ENCODE assay signal across 26 cellular contexts in the genomic region with DNA sequence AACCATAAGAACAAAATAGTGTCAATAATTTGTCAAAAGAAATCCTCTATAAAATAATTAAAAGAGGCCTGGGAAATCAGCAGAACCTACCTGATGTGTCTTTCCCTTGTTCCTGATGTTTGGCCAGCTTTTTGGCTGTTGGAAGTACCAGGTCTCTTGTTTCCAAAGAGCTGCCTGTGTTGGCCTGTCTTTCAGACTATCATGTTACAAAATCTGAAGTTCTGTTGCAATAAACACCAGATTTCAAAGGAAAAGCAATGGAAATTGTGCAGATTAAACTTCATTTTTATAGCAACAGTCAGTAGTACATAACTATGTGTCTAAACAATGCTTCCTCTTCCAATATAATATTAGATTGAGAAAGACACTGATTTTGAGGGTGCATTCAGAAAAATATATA.
"Had no signal": no experiment of that assay in that cellular context is flagged by ENCODE, and none has a peak within 500 bp of the region (broad histone marks: within the 10 kb centered on the region; RNA-seq: fewer than 3 reads in every experiment).

No MANE protein-coding gene starts in this region.

- H3K36me3 ChIP-seq: breast epithelium, esophagus squamous epithelium, gastroesophageal sphincter, heart left ventricle, left lung, suprapubic skin, transverse colon, uterus had no signal

- H3K27me3 Mint-ChIP-seq: activated CD4-positive, alpha-beta T cell treated with anti-CD3 and anti-CD28 coated beads, Interleukin-2, amount 10 ng/mL, durations not matched to agents 24 days and 14 days; activated naive CD8-positive, alpha-beta T cell treated with anti-CD3 and anti-CD28 coated beads, Interleukin-2, amount 10 ng/mL, durations not matched to agents 7 days and 5 days; activated T-cell treated with anti-CD3 and anti-CD28 coated beads, Interleukin-2, amount 50 U/mL, for 24 hours; dendritic cell treated with granulocyte-macrophage colony-stimulating factor and Interleukin-4, amounts not matched to agents 40 ng/mL and 50 ng/mL, for 4 days; progenitor cell of endocrine pancreas; stimulated activated naive CD8-positive, alpha-beta T cell treated with anti-CD3 and anti-CD28 coated beads, Interleukin-15, Interleukin-2, amounts not matched to agents 100 ng/mL and 50 ng/mL, for 24 hours; T-cell had no signal

- H3K27me3 ChIP-seq: breast epithelium, esophagus squamous epithelium, gastroesophageal sphincter, heart left ventricle, left lung, suprapubic skin, transverse colon, uterus had no signal

- H3K27ac Mint-ChIP-seq: activated CD4-positive, alpha-beta T cell treated with anti-CD3 and anti-CD28 coated beads, Interleukin-2, amount 10 ng/mL, durations not matched to agents 24 days and 14 days; activated CD8-positive, alpha-beta T cell treated with anti-CD3 and anti-CD28 coated beads, Interleukin-2, amount 10 ng/mL, durations not matched to agents 7 days and 5 days; activated naive CD8-positive, alpha-beta T cell treated with anti-CD3 and anti-CD28 coated beads, Interleukin-2, amount 10 ng/mL, durations not matched to agents 7 days and 5 days; activated T-cell treated with anti-CD3 and anti-CD28 coated beads, Interleukin-2, amount 50 U/mL, for 24 hours; activated T-helper 2 cell treated with anti-CD3 and anti-CD28 coated beads, Interferon-gamma antibody, Interleukin-2, Interleukin-4, amounts not matched to agents 10 μg/mL and 5 μg/mL and 100 μg/mL, durations not matched to agents 14 hours and 24 hours and 36 hours; dendritic cell treated with granulocyte-macrophage colony-stimulating factor and Interleukin-4, amounts not matched to agents 40 ng/mL and 50 ng/mL, for 4 days; nephron progenitor cell; progenitor cell of endocrine pancreas; stimulated activated naive CD8-positive, alpha-beta T cell treated with anti-CD3 and anti-CD28 coated beads, Interleukin-15, Interleukin-2, amounts not matched to agents 100 ng/mL and 50 ng/mL, for 24 hours; T-cell had no signal

- H3K4me3 ChIP-seq: breast epithelium, esophagus squamous epithelium, gastroesophageal sphincter, heart left ventricle, left lung, skin epidermis, suprapubic skin, transverse colon, uterus had no signal

- H3K4me1 Mint-ChIP-seq: activated CD4-positive, alpha-beta T cell treated with anti-CD3 and anti-CD28 coated beads, Interleukin-2, amount 10 ng/mL, durations not matched to agents 24 days and 14 days; activated naive CD8-positive, alpha-beta T cell treated with anti-CD3 and anti-CD28 coated beads, Interleukin-2, amount 10 ng/mL, durations not matched to agents 7 days and 5 days; nephron progenitor cell; T-cell had no signal

- DNase-seq: activated CD4-positive, alpha-beta T cell treated with anti-CD3 and anti-CD28 coated beads, Interleukin-2, amount 10 ng/mL, durations not matched to agents 24 days and 14 days; activated CD4-positive, CD25-positive, alpha-beta regulatory T cell; activated CD8-positive, alpha-beta T cell treated with anti-CD3 and anti-CD28 coated beads, Interleukin-2, amount 10 ng/mL, durations not matched to agents 7 days and 5 days; activated naive CD4-positive, alpha-beta T cell treated with Interleukin-2 at 50 U/mL for 16 hours; activated naive CD8-positive, alpha-beta T cell treated with anti-CD3 and anti-CD28 coated beads, Interleukin-2, amount 10 ng/mL, durations not matched to agents 7 days and 5 days; activated T-cell treated with anti-CD3 and anti-CD28 coated beads, Interleukin-2, amount 50 U/mL, for 24 hours; aorta; effector memory CD4-positive, alpha-beta T cell; esophagus squamous epithelium; heart left ventricle; left lung; midbrain; nephron progenitor cell; occipital lobe; stimulated activated CD4-positive, alpha-beta T cell treated with anti-CD3 and anti-CD28 coated beads, Interleukin-2, amount 100 ng/mL, for 48 hours; T-cell; transverse colon; uterus had no signal

- H3K9me3 ChIP-seq: breast epithelium, esophagus squamous epithelium, gastroesophageal sphincter, heart left ventricle, left lung, suprapubic skin, transverse colon, uterus had no signal

- H3K4me1 ChIP-seq: breast epithelium, esophagus squamous epithelium, gastroesophageal sphincter, heart left ventricle, left lung, suprapubic skin, transverse colon, uterus had no signal

- H3K9me3 Mint-ChIP-seq: nephron progenitor cell had no signal

- ATAC-seq: activated CD8-positive, alpha-beta T cell treated with anti-CD3 and anti-CD28 coated beads, Interleukin-2, amount 10 ng/mL, durations not matched to agents 7 days and 5 days; gastroesophageal sphincter; heart left ventricle; left lung; T-cell had no signal

- H3K36me3 Mint-ChIP-seq: activated naive CD8-positive, alpha-beta T cell treated with anti-CD3 and anti-CD28 coated beads, Interleukin-2, amount 10 ng/mL, durations not matched to agents 7 days and 5 days; T-cell had no signal

- H3K4me3 Mint-ChIP-seq: activated CD4-positive, alpha-beta T cell treated with anti-CD3 and anti-CD28 coated beads, Interleukin-2, amount 10 ng/mL, durations not matched to agents 24 days and 14 days; activated CD8-positive, alpha-beta T cell treated with anti-CD3 and anti-CD28 coated beads, Interleukin-2, amount 10 ng/mL, durations not matched to agents 7 days and 5 days; activated naive CD8-positive, alpha-beta T cell treated with anti-CD3 and anti-CD28 coated beads, Interleukin-2, amount 10 ng/mL, durations not matched to agents 7 days and 5 days; activated T-cell treated with anti-CD3 and anti-CD28 coated beads, Interleukin-2, amount 50 U/mL, for 24 hours; dendritic cell treated with granulocyte-macrophage colony-stimulating factor and Interleukin-4, amounts not matched to agents 40 ng/mL and 50 ng/mL, for 4 days; nephron progenitor cell; stimulated activated naive CD8-positive, alpha-beta T cell treated with anti-CD3 and anti-CD28 coated beads, Interleukin-15, Interleukin-2, amounts not matched to agents 100 ng/mL and 50 ng/mL, for 24 hours; T-cell had no signal

- H3K27ac ChIP-seq: breast epithelium, esophagus squamous epithelium, gastroesophageal sphincter, heart left ventricle, left lung, skin epidermis, suprapubic skin, transverse colon, uterus had no signal
